17 cellular contexts compared by ENCODE assay signal in genomic region chr2:177711472-177712276, GRCh38.
A peak's percentile ranks its signal among the peaks of the same experiment; 100 is the strongest.
DNase-seq lines count a peak whose midpoint lies in the region; ATAC-seq and TF ChIP-seq lines count a peak whose summit lies in the region.
"Had no signal": no experiment of that assay in that cellular context is flagged by ENCODE, and none has a peak within 500 bp of the region (broad histone marks: within the 10 kb centered on the region; RNA-seq: fewer than 3 reads in every experiment).

No MANE protein-coding gene starts in this region.

- H3K4me1 Mint-ChIP-seq in type B pancreatic cell (ENCODE audit: unreplicated experiment): peaks cover 8% of the 10 kb centered on the region

- H3K9ac ChIP-seq in smooth muscle cell (ENCODE audit: low read depth): no peak overlapping the region

- H3K27me3 Mint-ChIP-seq in type B pancreatic cell: no peaks in the 10 kb centered on the region

- H3K27ac Mint-ChIP-seq in type B pancreatic cell: no peak overlapping the region

- H3K4me3 Mint-ChIP-seq in type B pancreatic cell: peak overlapping the region; percentile 5

- no peaks in the 10 kb centered on the region for H3K9me3 ChIP-seq in smooth muscle cell (replicated peaks; ENCODE audit: low read depth)

- no peak overlapping the region for H2AFZ ChIP-seq in smooth muscle cell (ENCODE audit: low read depth)

- peaks cover 7% of the 10 kb centered on the region for H3K27me3 ChIP-seq in smooth muscle cell (ENCODE audit: low read depth)

- no peaks in the 10 kb centered on the region for H3K79me2 ChIP-seq in smooth muscle cell (ENCODE audit: low read depth)

- no peaks in the 10 kb centered on the region for H3K9me3 Mint-ChIP-seq in type B pancreatic cell

- no peaks in the 10 kb centered on the region for H4K20me1 ChIP-seq in smooth muscle cell (ENCODE audit: low read depth)

- H3K36me3 ChIP-seq in smooth muscle cell (ENCODE audit: low read depth): no peaks in the 10 kb centered on the region

- DNase-seq in M059J (ENCODE audit: low read depth) (peak; percentile 5), astrocyte of the hippocampus (ENCODE audit: low read depth, low spot score) (peak; percentile 65), myocyte (ENCODE audit: low read depth) (peak; percentile 26), type B pancreatic cell (ENCODE audit: extremely low spot score, unreplicated experiment) (no peak), smooth muscle cell (lab: John Stamatoyannopoulos, UW; ENCODE audit: unreplicated experiment) (no peak), UCSD-AML1 (lab: John Stamatoyannopoulos, UW; ENCODE audit: unreplicated experiment) (no peak)
- DNase-seq: ACHN, C1 segment of cervical spinal cord, GOT3, KG1, NCI-H446, NCI-H526 treated with DMSO at 0.1 percent for 48 hours, SHP77 had no signal

- ATAC-seq in GM18873 (IDR thresholded peaks at IDR 0.05; ENCODE audit: low FRiP score, unreplicated experiment): no peak
- ATAC-seq in HG02981 (IDR thresholded peaks at IDR 0.05; ENCODE audit: unreplicated experiment): no peak
- ATAC-seq: HepG2 had no signal

- H3K4me2 ChIP-seq in smooth muscle cell: no peak overlapping the region

- TF ChIP-seq CTCF in type B pancreatic cell (conservative IDR thresholded peaks at IDR 0.05): no peak
- no peak for TF ChIP-seq CTCF in smooth muscle cell (IDR thresholded peaks at IDR 0.05; ENCODE audit: borderline replicate concordance, insufficient read depth, poor library complexity, severe bottlenecking)

- no peaks in the 10 kb centered on the region for H3K4me1 ChIP-seq in smooth muscle cell (ENCODE audit: low read depth)

- no peak overlapping the region for H3K27ac ChIP-seq in smooth muscle cell (ENCODE audit: low read depth)
- H3K27ac ChIP-seq: SK-N-MC had no signal

- H3K36me3 Mint-ChIP-seq in type B pancreatic cell: no peaks in the 10 kb centered on the region

- no peaks in the 10 kb centered on the region for H3F3A ChIP-seq in smooth muscle cell (ENCODE audit: low read depth)

- WGBS in smooth muscle cell (ENCODE audit: low lambda C conversion rate): 85% methylated on average over 9 of the region's 9 CpGs

- H3K4me3 ChIP-seq in smooth muscle cell: no peak overlapping the region
- H3K4me3 ChIP-seq: SK-N-MC had no signal

Comparison
In these comparisons a context has a peak if more than half of its experiments do, and no peak if none do; other contexts are left out.
1. DNase-seq: peak in M059J (single experiment), astrocyte of the hippocampus (single experiment) and myocyte (single experiment); none in type B pancreatic cell (single experiment), smooth muscle cell (single experiment) and UCSD-AML1 (single experiment).